ENCODE assay signal across 18 cellular contexts in the genomic region with DNA sequence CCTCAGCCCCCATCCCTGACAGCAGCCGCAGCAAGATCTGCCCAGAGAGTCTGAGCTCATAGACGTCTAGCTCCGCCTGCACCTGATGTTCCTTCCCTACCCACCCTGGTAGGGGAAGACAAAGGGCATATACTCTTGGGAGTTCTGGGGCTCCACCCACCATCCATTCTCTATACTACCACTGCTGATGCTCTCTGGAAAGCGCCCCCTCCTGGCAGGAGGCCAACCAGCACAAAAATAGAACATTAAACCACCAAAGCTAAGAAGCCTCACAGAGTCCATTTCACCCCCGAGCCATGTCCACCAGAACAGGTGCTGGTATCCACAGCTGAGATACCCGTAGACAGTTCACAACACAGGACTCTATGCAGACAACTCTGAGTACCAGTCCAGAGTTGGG.
DNase-seq lines count a peak whose midpoint lies in the region; ATAC-seq and TF ChIP-seq lines count a peak whose summit lies in the region.
"Had no signal": no experiment of that assay in that cellular context is flagged by ENCODE, and none has a peak within 500 bp of the region (broad histone marks: within the 10 kb centered on the region; RNA-seq: fewer than 3 reads in every experiment).

No MANE protein-coding gene starts in this region.

- no peak for ATAC-seq in stimulated activated effector memory CD8-positive, alpha-beta T cell treated with anti-CD3 and anti-CD28 coated beads, Interleukin-12 subunit alpha, Interleukin-12 subunit beta, amount 100 ng/mL, for 72 hours
- no peak for ATAC-seq in activated T-helper 17 cell treated with anti-CD3 and anti-CD28 coated beads, Interleukin-2, amount 50 U/mL, for 72 hours (replicated peaks)

- peaks cover 6% of the 10 kb centered on the region for H3K9me3 Mint-ChIP-seq in nephron progenitor cell
- H3K9me3 Mint-ChIP-seq in stimulated activated effector memory CD8-positive, alpha-beta T cell treated with anti-CD3 and anti-CD28 coated beads, Interleukin-12 subunit alpha, Interleukin-12 subunit beta, amount 100 ng/mL, for 72 hours: peaks cover 13% of the 10 kb centered on the region
- H3K9me3 Mint-ChIP-seq in activated T-helper 17 cell treated with anti-CD3 and anti-CD28 coated beads, Interleukin-2, amount 50 U/mL, for 72 hours: peaks cover 12% of the 10 kb centered on the region

- no peaks in the 10 kb centered on the region for H3K36me3 Mint-ChIP-seq in nephron progenitor cell (ENCODE audit: low read depth)
- H3K36me3 Mint-ChIP-seq in stimulated activated effector memory CD8-positive, alpha-beta T cell treated with anti-CD3 and anti-CD28 coated beads, Interleukin-12 subunit alpha, Interleukin-12 subunit beta, amount 100 ng/mL, for 72 hours: no peaks in the 10 kb centered on the region
- no peaks in the 10 kb centered on the region for H3K36me3 Mint-ChIP-seq in activated T-helper 17 cell treated with anti-CD3 and anti-CD28 coated beads, Interleukin-2, amount 50 U/mL, for 72 hours (ENCODE audit: low read depth)

- no peaks in the 10 kb centered on the region for H3K27me3 Mint-ChIP-seq in nephron progenitor cell (ENCODE audit: low read depth, poor library complexity)
- H3K27me3 Mint-ChIP-seq in activated T-helper 17 cell treated with anti-CD3 and anti-CD28 coated beads, Interleukin-2, amount 50 U/mL, for 72 hours: no peaks in the 10 kb centered on the region

- no peak overlapping the region for H3K4me3 Mint-ChIP-seq in nephron progenitor cell
- H3K4me3 Mint-ChIP-seq in stimulated activated effector memory CD8-positive, alpha-beta T cell treated with anti-CD3 and anti-CD28 coated beads, Interleukin-12 subunit alpha, Interleukin-12 subunit beta, amount 100 ng/mL, for 72 hours: no peak overlapping the region
- no peak overlapping the region for H3K4me3 Mint-ChIP-seq in activated T-helper 17 cell treated with anti-CD3 and anti-CD28 coated beads, Interleukin-2, amount 50 U/mL, for 72 hours
- H3K4me3 Mint-ChIP-seq: T-helper 2 cell treated with Interferon-gamma antibody and Interleukin-4, amounts not matched to agents 5 μg/mL and 100 μg/mL, for 36 hours had no signal

- TF ChIP-seq CTCF in nephron progenitor cell (IDR thresholded peaks at IDR 0.05) (no peak), GM10266 (IDR thresholded peaks at IDR 0.05; ENCODE audit: control insufficient read depth, insufficient read depth, low read depth, missing control alignments) (no peak)

- in situ Hi-C loops in SK-MEL-5 (cut with HindIII; ENCODE audit: low pct_unique_long_range_greater_than_20kb, low sequenced_read_pairs): no loop called here

- DNase-seq in ELF-1 (ENCODE audit: low read depth, low spot score): peak; percentile 26
- DNase-seq in NAMALWA (ENCODE audit: low spot score): peak; percentile 8
- peak; percentile 24 for DNase-seq in SK-MEL-5 (ENCODE audit: low read depth, low spot score)
- DNase-seq in nephron progenitor cell: no peak
- no peak for DNase-seq in stimulated activated effector memory CD8-positive, alpha-beta T cell treated with anti-CD3 and anti-CD28 coated beads, Interleukin-12 subunit alpha, Interleukin-12 subunit beta, amount 100 ng/mL, for 72 hours (ENCODE audit: low spot score in 2 of 2)
- DNase-seq in GM10266 (ENCODE audit: extremely low spot score): no peak
- DNase-seq: EL, GOT3, Kasumi-1, NCI-H1417 treated with DMSO at 0.1 percent for 48 hours, NCI-H2029, NCI-H345, NCI-H69, Peyer's patch, SHP77 treated with DMSO at 0.1 percent for 48 hours, SW 1271 had no signal

- peak overlapping the region; percentile 18 for H3K27ac Mint-ChIP-seq in nephron progenitor cell
- no peak overlapping the region for H3K27ac Mint-ChIP-seq in stimulated activated effector memory CD8-positive, alpha-beta T cell treated with anti-CD3 and anti-CD28 coated beads, Interleukin-12 subunit alpha, Interleukin-12 subunit beta, amount 100 ng/mL, for 72 hours
- no peak overlapping the region for H3K27ac Mint-ChIP-seq in activated T-helper 17 cell treated with anti-CD3 and anti-CD28 coated beads, Interleukin-2, amount 50 U/mL, for 72 hours
- H3K27ac Mint-ChIP-seq: T-helper 2 cell treated with Interferon-gamma antibody and Interleukin-4, amounts not matched to agents 5 μg/mL and 100 μg/mL, for 36 hours had no signal

- H3K4me1 Mint-ChIP-seq in nephron progenitor cell: no peaks in the 10 kb centered on the region
- no peaks in the 10 kb centered on the region for H3K4me1 Mint-ChIP-seq in stimulated activated effector memory CD8-positive, alpha-beta T cell treated with anti-CD3 and anti-CD28 coated beads, Interleukin-12 subunit alpha, Interleukin-12 subunit beta, amount 100 ng/mL, for 72 hours
- H3K4me1 Mint-ChIP-seq in activated T-helper 17 cell treated with anti-CD3 and anti-CD28 coated beads, Interleukin-2, amount 50 U/mL, for 72 hours: no peaks in the 10 kb centered on the region

Comparison
In these comparisons a context has a peak if more than half of its experiments do, and no peak if none do; other contexts are left out.
1. DNase-seq: peak in ELF-1 (single experiment), NAMALWA (single experiment) and SK-MEL-5 (single experiment); none in nephron progenitor cell (single experiment), stimulated activated effector memory CD8-positive, alpha-beta T cell treated with anti-CD3 and anti-CD28 coated beads, Interleukin-12 subunit alpha, Interleukin-12 subunit beta, amount 100 ng/mL, for 72 hours (0 of 2) and GM10266 (single experiment).